Comparison of ENCODE assay signal across 1 cellular context in genomic region chr14:100891051-100891450, GRCh38.
TF ChIP-seq lines count a peak whose summit lies in the region.

No MANE protein-coding gene starts in this region.

TF ChIP-seq in H1, 55 proteins besides CTCF, POLR2A, EP300 and RAD21:
- TF ChIP-seq MAX (IDR thresholded peaks at IDR 0.05) (no peak), CEBPB (IDR thresholded peaks at IDR 0.05; ENCODE audit: low read depth, low read length) (no peak), TCF12 (IDR thresholded peaks at IDR 0.05; ENCODE audit: low read depth, low read length) (no peak), CHD2 (IDR thresholded peaks at IDR 0.05; ENCODE audit: low read length) (no peak), POU5F1 (IDR thresholded peaks at IDR 0.05; ENCODE audit: low read depth, low read length) (no peak), SP2 (IDR thresholded peaks at IDR 0.05; ENCODE audit: low read length) (no peak), SIX5 (IDR thresholded peaks at IDR 0.05; ENCODE audit: low read depth, low read length) (no peak), SIRT6 (IDR thresholded peaks at IDR 0.05; ENCODE audit: low read length) (no peak), SRF (IDR thresholded peaks at IDR 0.05; ENCODE audit: low read depth, low read length) (no peak), ASH2L (IDR thresholded peaks at IDR 0.05; ENCODE audit: low read length) (no peak)
